In genomic region chr1:15881961-15882360, GRCh38 we compare ENCODE assay signal across 22 cellular contexts. TPM values are rescaled to one million over a fixed set of nuclear protein-coding genes. Genes with fewer than 3 reads are reported as not detected.
DNase-seq lines count a peak whose midpoint lies in the region; ATAC-seq and TF ChIP-seq lines count a peak whose summit lies in the region.
"Had no signal": no experiment of that assay in that cellular context is flagged by ENCODE, and none has a peak within 500 bp of the region (broad histone marks: within the 10 kb centered on the region; RNA-seq: fewer than 3 reads in every experiment).

No MANE protein-coding gene starts in this region.

- H3K4me2 ChIP-seq in Karpas-422 (ENCODE audit: low read depth, low read length, poor library complexity, severe bottlenecking) (peak overlapping the region; percentile 38), smooth muscle cell (no peak overlapping the region)
- H3K4me2 ChIP-seq: GM23338, PC-9 had no signal

- H2AFZ ChIP-seq in Karpas-422 (ENCODE audit: low read length): no peak overlapping the region
- H2AFZ ChIP-seq in smooth muscle cell (ENCODE audit: low read depth): no peak overlapping the region
- H2AFZ ChIP-seq: GM23338, PC-9 had no signal

- intact Hi-C loops in CD8-positive, alpha-beta T cell (cut with DNase I, micrococcal nuclease): loop anchor here in 1 of 2 experiments (5.0 kb wide), 1 partner anchor 35 kb away; the partner anchor contains the start of gene SPEN
- intact Hi-C loops in left ventricle myocardium inferior (cut with micrococcal nuclease): no loop called here

- H3K9me2 ChIP-seq in Karpas-422 (replicated peaks; ENCODE audit: insufficient read depth, low read length): no peaks in the 10 kb centered on the region

- peaks cover 66% of the 10 kb centered on the region for H3K4me1 Mint-ChIP-seq in CD8-positive, alpha-beta T cell (ENCODE audit: low read depth)
- peaks cover 77% of the 10 kb centered on the region for H3K4me1 Mint-ChIP-seq in activated naive CD8-positive, alpha-beta T cell treated with anti-CD3 and anti-CD28 coated beads, Interleukin-2, amount 50 U/mL, for 24 hours
- peaks cover 71% of the 10 kb centered on the region for H3K4me1 Mint-ChIP-seq in stimulated activated memory B cell treated with anti-CD40 and anti-IgM and Interleukin-4, amounts not matched to agents 10 μg/mL and 1 μg/mL and 100 μg/mL, for 72 hours

- CTCF ChIA-PET in CD8-positive, alpha-beta T cell (lab: Charles Lee): interaction anchor here (1.0 to 2.5 kb wide), 3 partner anchors 13 to 90 kb away, joined by 3 to 8 read pairs (median 4); no protein-coding TSS in a partner anchor

- 95% methylated on average over 5 of the region's 5 CpGs for WGBS in smooth muscle cell (ENCODE audit: low lambda C conversion rate)

- H3K4me3 Mint-ChIP-seq in CD8-positive, alpha-beta T cell: no peak overlapping the region
- H3K4me3 Mint-ChIP-seq in activated naive CD8-positive, alpha-beta T cell treated with anti-CD3 and anti-CD28 coated beads, Interleukin-2, amount 50 U/mL, for 24 hours: no peak overlapping the region
- no peak overlapping the region for H3K4me3 Mint-ChIP-seq in stimulated activated memory B cell treated with anti-CD40 and anti-IgM and Interleukin-4, amounts not matched to agents 10 μg/mL and 1 μg/mL and 100 μg/mL, for 72 hours
- H3K4me3 Mint-ChIP-seq: CD8-positive, alpha-beta memory T cell; GM23338 had no signal

- H3K79me2 ChIP-seq in Karpas-422 (ENCODE audit: low read length) (peaks cover 96% of the 10 kb centered on the region), smooth muscle cell (ENCODE audit: low read depth) (peaks cover 93% of the 10 kb centered on the region)

- no peaks in the 10 kb centered on the region for H3K9me3 Mint-ChIP-seq in CD8-positive, alpha-beta T cell
- no peaks in the 10 kb centered on the region for H3K9me3 Mint-ChIP-seq in activated naive CD8-positive, alpha-beta T cell treated with anti-CD3 and anti-CD28 coated beads, Interleukin-2, amount 50 U/mL, for 24 hours
- no peaks in the 10 kb centered on the region for H3K9me3 Mint-ChIP-seq in stimulated activated memory B cell treated with anti-CD40 and anti-IgM and Interleukin-4, amounts not matched to agents 10 μg/mL and 1 μg/mL and 100 μg/mL, for 72 hours
- H3K9me3 Mint-ChIP-seq: CD8-positive, alpha-beta memory T cell; GM23338 had no signal

- no peak overlapping the region for H3K4me3 ChIP-seq in CD8-positive, alpha-beta T cell (ENCODE audit: low read depth, low read length)
- H3K4me3 ChIP-seq in Karpas-422 (ENCODE audit: low read length) (no peak overlapping the region), left ventricle myocardium inferior (no peak overlapping the region), smooth muscle cell (no peak overlapping the region)
- H3K4me3 ChIP-seq: GM23338, PC-9 had no signal

- peaks cover 29% of the 10 kb centered on the region for H3K4me1 ChIP-seq in CD8-positive, alpha-beta T cell (ENCODE audit: insufficient read depth, low read length)
- H3K4me1 ChIP-seq in Karpas-422 (ENCODE audit: low read length): peaks cover 77% of the 10 kb centered on the region
- peaks cover 51% of the 10 kb centered on the region for H3K4me1 ChIP-seq in left ventricle myocardium inferior
- peaks cover 20% of the 10 kb centered on the region for H3K4me1 ChIP-seq in smooth muscle cell (ENCODE audit: low read depth)

- H3K9me3 ChIP-seq in CD8-positive, alpha-beta T cell (ENCODE audit: low read length): no peaks in the 10 kb centered on the region
- H3K9me3 ChIP-seq in Karpas-422 (ENCODE audit: low read length): no peaks in the 10 kb centered on the region
- H3K9me3 ChIP-seq in left ventricle myocardium inferior (replicated peaks): no peaks in the 10 kb centered on the region
- H3K9me3 ChIP-seq in smooth muscle cell (replicated peaks; ENCODE audit: low read depth): no peaks in the 10 kb centered on the region

- H4K20me1 ChIP-seq in Karpas-422 (ENCODE audit: insufficient read depth, low read depth, low read length) (no peaks in the 10 kb centered on the region), smooth muscle cell (ENCODE audit: low read depth) (peaks cover 68% of the 10 kb centered on the region)

- H3K36me3 Mint-ChIP-seq in CD8-positive, alpha-beta T cell: peaks cover 31% of the 10 kb centered on the region
- peaks cover 32% of the 10 kb centered on the region for H3K36me3 Mint-ChIP-seq in activated naive CD8-positive, alpha-beta T cell treated with anti-CD3 and anti-CD28 coated beads, Interleukin-2, amount 50 U/mL, for 24 hours (ENCODE audit: low read depth)
- peaks cover 6% of the 10 kb centered on the region for H3K36me3 Mint-ChIP-seq in stimulated activated memory B cell treated with anti-CD40 and anti-IgM and Interleukin-4, amounts not matched to agents 10 μg/mL and 1 μg/mL and 100 μg/mL, for 72 hours

- no peaks in the 10 kb centered on the region for H3K36me3 ChIP-seq in CD8-positive, alpha-beta T cell (ENCODE audit: insufficient read depth, low read length)
- H3K36me3 ChIP-seq in Karpas-422 (ENCODE audit: insufficient read depth, low read length) (no peaks in the 10 kb centered on the region; the same call in 1 of the 2 replicates), left ventricle myocardium inferior (peaks cover 5% of the 10 kb centered on the region), smooth muscle cell (ENCODE audit: low read depth) (no peaks in the 10 kb centered on the region)

- H3K9ac ChIP-seq in Karpas-422 (ENCODE audit: low read length) (no peak overlapping the region), smooth muscle cell (ENCODE audit: low read depth) (no peak overlapping the region)

- no peak for TF ChIP-seq CTCF in CD8-positive, alpha-beta T cell (IDR thresholded peaks at IDR 0.05)
- TF ChIP-seq CTCF in left ventricle myocardium inferior (IDR thresholded peaks at IDR 0.05; ENCODE audit: borderline replicate concordance) (no peak), smooth muscle cell (IDR thresholded peaks at IDR 0.05; ENCODE audit: borderline replicate concordance, insufficient read depth, poor library complexity, severe bottlenecking) (no peak)

- peaks cover 14% of the 10 kb centered on the region for H3F3A ChIP-seq in smooth muscle cell (ENCODE audit: low read depth)

- POLR2A ChIA-PET in CD8-positive, alpha-beta T cell (lab: Charles Lee): interaction anchor here (1.0 kb wide), 1 partner anchor 48 kb away, joined by 4 read pairs; no protein-coding TSS in a partner anchor

- H3K27ac Mint-ChIP-seq in CD8-positive, alpha-beta T cell: peak overlapping the region; percentile 16
- H3K27ac Mint-ChIP-seq in activated naive CD8-positive, alpha-beta T cell treated with anti-CD3 and anti-CD28 coated beads, Interleukin-2, amount 50 U/mL, for 24 hours: peak overlapping the region; percentile 14
- peak overlapping the region; percentile 88 for H3K27ac Mint-ChIP-seq in stimulated activated memory B cell treated with anti-CD40 and anti-IgM and Interleukin-4, amounts not matched to agents 10 μg/mL and 1 μg/mL and 100 μg/mL, for 72 hours

- no peak for DNase-seq in CD8-positive, alpha-beta T cell
- DNase-seq in Karpas-422 (no peak), islet precursor cell (no peak), left ventricle myocardium inferior (no peak), smooth muscle cell (lab: John Stamatoyannopoulos, UW; ENCODE audit: unreplicated experiment) (no peak)
- no peak for DNase-seq in activated naive CD8-positive, alpha-beta T cell treated with anti-CD3 and anti-CD28 coated beads, Interleukin-2, amount 50 U/mL, for 24 hours
- DNase-seq: C1 segment of cervical spinal cord; Calu3; CD8-positive, alpha-beta memory T cell; DMS153; HCEC 1CT; IMR-90; Kasumi-1; NCI-H1417; NCI-H187; NCI-H748 treated with DMSO at 0.1 percent for 48 hours; PC-9; SIG-M5 had no signal

- H3K27me3 ChIP-seq in CD8-positive, alpha-beta T cell (ENCODE audit: insufficient read depth, low read length): no peaks in the 10 kb centered on the region
- no peaks in the 10 kb centered on the region for H3K27me3 ChIP-seq in Karpas-422 (ENCODE audit: low read length)
- H3K27me3 ChIP-seq in left ventricle myocardium inferior (ENCODE audit: low read depth): no peaks in the 10 kb centered on the region
- no peaks in the 10 kb centered on the region for H3K27me3 ChIP-seq in smooth muscle cell (ENCODE audit: low read depth)

- H3K27ac ChIP-seq in CD8-positive, alpha-beta T cell (ENCODE audit: low read depth, low read length): no peak overlapping the region
- peak overlapping the region; percentile 35; the same call in 1 of the 2 replicates for H3K27ac ChIP-seq in Karpas-422 (ENCODE audit: low read length)
- no peak overlapping the region for H3K27ac ChIP-seq in left ventricle myocardium inferior (replicated peaks)
- no peak overlapping the region for H3K27ac ChIP-seq in smooth muscle cell (ENCODE audit: low read depth)
- H3K27ac ChIP-seq: PC-9 had no signal

- no peaks in the 10 kb centered on the region for H3K27me3 Mint-ChIP-seq in CD8-positive, alpha-beta T cell (ENCODE audit: low read depth)
- H3K27me3 Mint-ChIP-seq in activated naive CD8-positive, alpha-beta T cell treated with anti-CD3 and anti-CD28 coated beads, Interleukin-2, amount 50 U/mL, for 24 hours: no peaks in the 10 kb centered on the region
- H3K27me3 Mint-ChIP-seq in stimulated activated memory B cell treated with anti-CD40 and anti-IgM and Interleukin-4, amounts not matched to agents 10 μg/mL and 1 μg/mL and 100 μg/mL, for 72 hours: no peaks in the 10 kb centered on the region
- H3K27me3 Mint-ChIP-seq: CD8-positive, alpha-beta memory T cell had no signal

- ATAC-seq in CD8-positive, alpha-beta T cell: no peak
- no peak for ATAC-seq in activated naive CD8-positive, alpha-beta T cell treated with anti-CD3 and anti-CD28 coated beads, Interleukin-2, amount 50 U/mL, for 24 hours
- ATAC-seq in stimulated activated memory B cell treated with anti-CD40 and anti-IgM and Interleukin-4, amounts not matched to agents 10 μg/mL and 1 μg/mL and 100 μg/mL, for 72 hours: no peak
- no peak for ATAC-seq in GM18870 (IDR thresholded peaks at IDR 0.05; ENCODE audit: unreplicated experiment)
- ATAC-seq: GM23338, SK-N-SH treated with all-trans-retinoic acid at 6 μM for 48 hours had no signal

RNA-seq across cellular contexts. Expression of gene SPEN, which starts 34.5 kb away (rescaled TPM):
- total RNA-seq in CD8-positive, alpha-beta T cell: 10 to 100 TPM; 85.9 to 87.3 TPM
- 17.9 and 26.8 TPM in 2 replicates for total RNA-seq in Karpas-422 (2014; rRNA removed; shearing (Covaris generic); ENCODE audit: low replicate concordance)
- total RNA-seq in left ventricle myocardium inferior (20.8 TPM), smooth muscle cell (24.9 and 28.7 TPM in 2 replicates)
- 10.6 and 20.0 TPM in 2 replicates for polyA plus RNA-seq in smooth muscle cell

Comparison
In these comparisons a context has a peak if more than half of its experiments do, and no peak if none do; other contexts are left out.
1. H3K27ac Mint-ChIP-seq: peak in every context shown above with its lines; median percentile 88 in stimulated activated memory B cell treated with anti-CD40 and anti-IgM and Interleukin-4, amounts not matched to agents 10 μg/mL and 1 μg/mL and 100 μg/mL, for 72 hours; 16 in CD8-positive, alpha-beta T cell; 14 in activated naive CD8-positive, alpha-beta T cell treated with anti-CD3 and anti-CD28 coated beads, Interleukin-2, amount 50 U/mL, for 24 hours.